ENCODE assay signal across 22 cellular contexts in genomic region chr15:35725353-35725752, GRCh38.
DNase-seq lines count a peak whose midpoint lies in the region; ATAC-seq and TF ChIP-seq lines count a peak whose summit lies in the region.
"Had no signal": no experiment of that assay in that cellular context is flagged by ENCODE, and none has a peak within 500 bp of the region (broad histone marks: within the 10 kb centered on the region; RNA-seq: fewer than 3 reads in every experiment).

No MANE protein-coding gene starts in this region.

- H3K9ac ChIP-seq in mammary epithelial cell (ENCODE audit: insufficient read depth, low read length) = no peak overlapping the region
- H3K9ac ChIP-seq: KMS-11 had no signal

- H2AFZ ChIP-seq in mammary epithelial cell (ENCODE audit: low read depth, low read length) = peak overlapping the region; percentile 13

- H3K27me3 ChIP-seq in mammary epithelial cell (ENCODE audit: insufficient read depth, low read length) (no peaks in the 10 kb centered on the region), breast epithelium (no peaks in the 10 kb centered on the region)

- H3K36me3 ChIP-seq in mammary epithelial cell (ENCODE audit: insufficient read depth, low read length) = no peaks in the 10 kb centered on the region
- no peaks in the 10 kb centered on the region for H3K36me3 ChIP-seq in breast epithelium

- 88% methylated on average over 3 of the region's 3 CpGs for WGBS in mammary epithelial cell (ENCODE audit: low coverage, missing lambda C conversion rate)

- TF ChIP-seq POLR2A in breast epithelium (IDR thresholded peaks at IDR 0.05) = no peak

- CTCF ChIA-PET in mammary epithelial cell (lab: Charles Lee; ENCODE audit: low non-redundant PET) = no interaction called here

- dilution Hi-C loops in mammary epithelial cell (cut with HindIII; ENCODE audit: low sequenced_read_pairs) = no loop called here

- H3K4me2 ChIP-seq in mammary epithelial cell (ENCODE audit: insufficient read depth, low read depth, low read length) = no peak overlapping the region
- H3K4me2 ChIP-seq: KMS-11 had no signal

- no peak for TF ChIP-seq CTCF in mammary epithelial cell (conservative IDR thresholded peaks at IDR 0.05 in 1 of 2, IDR thresholded peaks at IDR 0.05 in 1 of 2; ENCODE audit: extremely low read depth in 1 of 2, insufficient read depth in 1 of 2, low read depth in 1 of 2, low read length in 2 of 2)
- TF ChIP-seq CTCF in breast epithelium (IDR thresholded peaks at IDR 0.05) = no peak
- no peak for TF ChIP-seq CTCF in fibroblast of pulmonary artery (IDR thresholded peaks at IDR 0.05; ENCODE audit: low read length, missing control alignments)
- no peak for TF ChIP-seq CTCF in GM13977 (IDR thresholded peaks at IDR 0.05; ENCODE audit: extremely low read depth, insufficient read depth, missing control alignments)

- intact Hi-C loops in mammary epithelial cell (cut with micrococcal nuclease) = no loop called here
- intact Hi-C loops in breast epithelium (cut with DNase I; ENCODE audit: low total_unique reads) = no loop called here

- H3K4me3 ChIP-seq in mammary epithelial cell (replicated peaks in 1 of 3; ENCODE audit: insufficient read depth in 1 of 3, low read depth in 2 of 3, low read length in 3 of 3) (no peak overlapping the region), breast epithelium (no peak overlapping the region), fibroblast of pulmonary artery (replicated peaks; ENCODE audit: low read depth, low read length) (no peak overlapping the region)
- H3K4me3 ChIP-seq: GM12878, psoas muscle had no signal

- ATAC-seq in SK-N-SH treated with all-trans-retinoic acid at 6 μM for 48 hours (peak; percentile 55), GM21528 (IDR thresholded peaks at IDR 0.05; ENCODE audit: low FRiP score, unreplicated experiment) (no peak)
- ATAC-seq: GM12878, psoas muscle had no signal

- in situ Hi-C loops in mammary epithelial cell (cut with MboI; ENCODE audit: low sequenced_read_pairs in 2 of 2) = no loop called here
- in situ Hi-C loops in GM13977 (cut with MboI; ENCODE audit: low pct_unique_long_range_greater_than_20kb, low sequenced_read_pairs, unreplicated experiment) = no loop called here

- H4K20me1 ChIP-seq in mammary epithelial cell (ENCODE audit: insufficient read depth, low read length) = no peaks in the 10 kb centered on the region

- no peaks in the 10 kb centered on the region for H3K79me2 ChIP-seq in mammary epithelial cell (ENCODE audit: insufficient read depth, low read length)

- peaks cover 17% of the 10 kb centered on the region for H3K4me1 ChIP-seq in mammary epithelial cell (ENCODE audit: insufficient read depth, low read length)
- no peaks in the 10 kb centered on the region for H3K4me1 ChIP-seq in breast epithelium
- H3K4me1 ChIP-seq: psoas muscle had no signal

- H3K27ac ChIP-seq in mammary epithelial cell (ENCODE audit: insufficient read depth, low read depth, low read length) = no peak overlapping the region
- no peak overlapping the region for H3K27ac ChIP-seq in breast epithelium
- H3K27ac ChIP-seq: 22Rv1, KMS-11, psoas muscle had no signal

- no TSS peak for BruUV-seq in mammary epithelial cell (replicated peaks; lab: Mats Ljungman, UMichigan)

- DNase-seq in mammary epithelial cell (peak; percentile 42), breast epithelium (ENCODE audit: low spot score in 2 of 2) (no peak), fibroblast of pulmonary artery (ENCODE audit: low read depth) (peak; percentile 54), stromal cell of bone marrow (ENCODE audit: low read depth) (peak; percentile 14), GM13977 (ENCODE audit: low spot score) (no peak), NCI-H1930 (lab: John Stamatoyannopoulos, UW) (no peak)
- DNase-seq: activated CD4-positive, alpha-beta T cell treated with anti-CD3 and anti-CD28 coated beads, Interleukin-2, amount 10 ng/mL, durations not matched to agents 24 days and 14 days; activated CD8-positive, alpha-beta memory T cell treated with anti-CD3 and anti-CD28 coated beads, Interleukin-2, amount 50 U/mL, for 4 hours; activated gamma-delta T cell; amniotic stem cell; C1 segment of cervical spinal cord; effector CD8-positive, alpha-beta T cell; GDM1; NCI-H1092 treated with DMSO at 0.1 percent for 48 hours; NCI-H2081 treated with DMSO at 0.1 percent for 48 hours; NCI-H510A; psoas muscle had no signal

- no peaks in the 10 kb centered on the region for H3K9me3 ChIP-seq in mammary epithelial cell (replicated peaks; ENCODE audit: insufficient read depth, low read length)
- H3K9me3 ChIP-seq in breast epithelium = no peaks in the 10 kb centered on the region
- H3K9me3 ChIP-seq: psoas muscle had no signal

TF ChIP-seq in SK-N-SH treated with all-trans-retinoic acid at 6 μM for 48 hours, 23 proteins besides CTCF, POLR2A, EP300 and RAD21 (continues in another document):
- TF ChIP-seq TSHZ2 (CRISPR knock-in tag; IDR thresholded peaks at IDR 0.05) (no peak), PPARA (CRISPR knock-in tag; IDR thresholded peaks at IDR 0.05; ENCODE audit: borderline replicate concordance) (no peak), ZNF70 (CRISPR knock-in tag; IDR thresholded peaks at IDR 0.05) (no peak), ZNF8 (CRISPR knock-in tag; IDR thresholded peaks at IDR 0.05) (no peak), ARNTL (CRISPR knock-in tag; IDR thresholded peaks at IDR 0.05; ENCODE audit: borderline replicate concordance, low read depth) (no peak), TOX (CRISPR knock-in tag; IDR thresholded peaks at IDR 0.05; ENCODE audit: borderline replicate concordance) (no peak), CSRNP3 (CRISPR knock-in tag; IDR thresholded peaks at IDR 0.05) (no peak), ESRRG (CRISPR knock-in tag; IDR thresholded peaks at IDR 0.05) (no peak), TCF4 (CRISPR knock-in tag; IDR thresholded peaks at IDR 0.05; ENCODE audit: borderline replicate concordance) (no peak), ZFP3 (CRISPR knock-in tag; IDR thresholded peaks at IDR 0.05) (no peak), BACH2 (CRISPR knock-in tag; IDR thresholded peaks at IDR 0.05; ENCODE audit: borderline replicate concordance) (no peak), OSR1 (CRISPR knock-in tag; IDR thresholded peaks at IDR 0.05) (no peak), ZNF565 (CRISPR knock-in tag; conservative IDR thresholded peaks at IDR 0.05; ENCODE audit: low read depth) (no peak), RARB (CRISPR knock-in tag; IDR thresholded peaks at IDR 0.05) (no peak), GLIS3 (CRISPR knock-in tag; IDR thresholded peaks at IDR 0.05) (no peak), POU6F1 (CRISPR knock-in tag; IDR thresholded peaks at IDR 0.05; ENCODE audit: borderline replicate concordance, low read depth) (no peak)

Comparison
In these comparisons a context has a peak if more than half of its experiments do, and no peak if none do; other contexts are left out.
1. DNase-seq: peak in mammary epithelial cell (single experiment), fibroblast of pulmonary artery (single experiment) and stromal cell of bone marrow (single experiment); none in breast epithelium (0 of 2), GM13977 (single experiment) and NCI-H1930 (0 of 2).